In genomic region chr17:2391597-2392251, GRCh38 we compare ENCODE assay signal across 8 cellular contexts. TPM values are rescaled to one million over a fixed set of nuclear protein-coding genes. Genes with fewer than 3 reads are reported as not detected.
DNase-seq lines count a peak whose midpoint lies in the region; ATAC-seq and TF ChIP-seq lines count a peak whose summit lies in the region.

No MANE protein-coding gene starts in this region.

- H3K9me3 ChIP-seq in ascending aorta (no peaks in the 10 kb centered on the region), lower lobe of right lung (no peaks in the 10 kb centered on the region), tibial artery (no peaks in the 10 kb centered on the region)

- no peak for ATAC-seq in activated T-cell treated with anti-CD3 and anti-CD28 coated beads, Interleukin-2, amount 50 U/mL, for 72 hours (replicated peaks in 1 of 2)
- ATAC-seq in lower lobe of right lung (no peak), GM21737 (IDR thresholded peaks at IDR 0.05; ENCODE audit: unreplicated experiment) (no peak)

- peaks cover 14 to 15% of the 10 kb centered on the region in 2 donors for H3K36me3 ChIP-seq in ascending aorta
- peaks cover 19% of the 10 kb centered on the region for H3K36me3 ChIP-seq in lower lobe of right lung
- H3K36me3 ChIP-seq in tibial artery, result peaks cover 10 to 20% (median 14%) of the 10 kb centered on the region in 3 donors

- H3K4me3 Mint-ChIP-seq in activated T-cell treated with anti-CD3 and anti-CD28 coated beads, Interleukin-2, amount 50 U/mL, for 72 hours, result peak overlapping the region; percentile 94 to 96

- H3K27ac Mint-ChIP-seq in activated T-cell treated with anti-CD3 and anti-CD28 coated beads, Interleukin-2, amount 50 U/mL, for 72 hours, result peak overlapping the region; percentile 93

- H3K27me3 Mint-ChIP-seq in activated T-cell treated with anti-CD3 and anti-CD28 coated beads, Interleukin-2, amount 50 U/mL, for 72 hours (ENCODE audit: low read depth), result no peaks in the 10 kb centered on the region

- H3K4me3 ChIP-seq in ascending aorta (peak overlapping the region; percentile 46 to 68), lower lobe of right lung (peak overlapping the region; percentile 90), tibial artery (peak overlapping the region; percentile 84 to 88)

- peaks cover 2 to 7% of the 10 kb centered on the region in 2 donors for H3K36me3 Mint-ChIP-seq in activated T-cell treated with anti-CD3 and anti-CD28 coated beads, Interleukin-2, amount 50 U/mL, for 72 hours (ENCODE audit: insufficient read depth in 2 of 2)

- H3K4me1 Mint-ChIP-seq in activated T-cell treated with anti-CD3 and anti-CD28 coated beads, Interleukin-2, amount 50 U/mL, for 72 hours (ENCODE audit: low read depth), result peaks cover 43% of the 10 kb centered on the region

- H3K27ac ChIP-seq in ascending aorta (peak overlapping the region; percentile 75 to 85), lower lobe of right lung (peak overlapping the region; percentile 100), tibial artery (peak overlapping the region; percentile 80 to 100)

- DNase-seq in activated T-cell treated with anti-CD3 and anti-CD28 coated beads, Interleukin-2, amount 50 U/mL, for 72 hours, result no peak
- DNase-seq in activated T-cell treated with anti-CD3 and anti-CD28 coated beads for 4 hours, result no peak
- DNase-seq in ascending aorta (ENCODE audit: low spot score in 2 of 2), result no peak
- DNase-seq in lower lobe of right lung, result no peak
- no peak for DNase-seq in tibial artery
- DNase-seq in SW 1271 (lab: John Stamatoyannopoulos, UW), result no peak
- no peak for DNase-seq in SKM-1 (lab: John Stamatoyannopoulos, UW; ENCODE audit: unreplicated experiment)

- TF ChIP-seq CTCF in ascending aorta (IDR thresholded peaks at IDR 0.05) (no peak), lower lobe of right lung (IDR thresholded peaks at IDR 0.05) (no peak), tibial artery (IDR thresholded peaks at IDR 0.05) (no peak)

- peaks cover 22 to 48% of the 10 kb centered on the region in 2 donors for H3K4me1 ChIP-seq in ascending aorta
- H3K4me1 ChIP-seq in lower lobe of right lung, result peaks cover 54% of the 10 kb centered on the region
- H3K4me1 ChIP-seq in tibial artery, result peaks cover 12 to 55% (median 49%) of the 10 kb centered on the region in 4 donors

- intact Hi-C loops in ascending aorta (cut with DNase I) (loop anchor here (1.0 to 10.0 kb wide), 6 partner anchors 15 to 1273 kb away; partner anchors contain the start of genes CLUH, EMC6, HIC1 and SMG6), lower lobe of right lung (cut with DNase I) (no loop called here), tibial artery (cut with DNase I; ENCODE audit: low total_unique reads) (no loop called here)

- H3K9me3 Mint-ChIP-seq in activated T-cell treated with anti-CD3 and anti-CD28 coated beads, Interleukin-2, amount 50 U/mL, for 72 hours, result no peaks in the 10 kb centered on the region

- no peaks in the 10 kb centered on the region for H3K27me3 ChIP-seq in ascending aorta
- no peaks in the 10 kb centered on the region for H3K27me3 ChIP-seq in lower lobe of right lung (ENCODE audit: low read depth)
- H3K27me3 ChIP-seq in tibial artery, result no peaks in the 10 kb centered on the region

RNA-seq across cellular contexts. Expression of gene MNT, which starts 9.1 kb away (rescaled TPM):
- 10 to 100 TPM; 23.8 to 24.3 TPM for total RNA-seq in activated T-cell treated with anti-CD3 and anti-CD28 coated beads, Interleukin-2, amount 50 U/mL, for 72 hours
- total RNA-seq in ascending aorta (4.9 TPM), lower lobe of right lung (32.6 TPM)

RNA-seq across cellular contexts. Expression of gene SGSM2, which starts 54.4 kb away (rescaled TPM):
- 10 to 100 TPM; 40.8 to 57.5 TPM for total RNA-seq in activated T-cell treated with anti-CD3 and anti-CD28 coated beads, Interleukin-2, amount 50 U/mL, for 72 hours
- total RNA-seq in ascending aorta (127 TPM), lower lobe of right lung (55.4 TPM)

RNA-seq across cellular contexts. Expression of gene TSR1, which starts 55.5 kb away (rescaled TPM):
- total RNA-seq in activated T-cell treated with anti-CD3 and anti-CD28 coated beads, Interleukin-2, amount 50 U/mL, for 72 hours, result 10 to 100 TPM; 36.4 to 38.2 TPM
- 16.9 TPM for total RNA-seq in ascending aorta
- total RNA-seq in lower lobe of right lung, result 18.8 TPM
